Comparison of ENCODE assay signal across 16 cellular contexts in the genomic region with DNA sequence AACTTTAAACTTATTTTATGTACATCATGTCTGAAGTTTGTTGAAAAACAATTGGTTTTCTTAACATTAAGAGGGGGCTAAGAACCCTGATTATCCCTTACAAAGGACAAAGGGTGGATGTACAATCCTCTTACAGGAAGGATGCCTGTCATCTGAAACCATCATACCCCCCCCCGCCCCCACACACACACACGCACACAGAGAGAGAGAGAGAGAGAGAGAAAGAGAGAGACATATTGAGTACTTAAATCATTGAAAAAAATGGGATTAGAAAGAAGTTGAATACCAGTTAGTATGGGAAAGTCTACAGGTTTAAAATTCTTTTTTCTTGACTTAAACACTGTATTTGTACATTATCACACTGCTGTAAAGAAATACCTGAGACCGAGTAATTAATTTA. TPM values are rescaled to one million over a fixed set of nuclear protein-coding genes. Genes with fewer than 3 reads are reported as not detected.
DNase-seq lines count a peak whose midpoint lies in the region; ATAC-seq and TF ChIP-seq lines count a peak whose summit lies in the region.
"Had no signal": no experiment of that assay in that cellular context is flagged by ENCODE, and none has a peak within 500 bp of the region (broad histone marks: within the 10 kb centered on the region; RNA-seq: fewer than 3 reads in every experiment).

No MANE protein-coding gene starts in this region.

- H3K27me3 ChIP-seq in smooth muscle cell (ENCODE audit: low read depth), result no peaks in the 10 kb centered on the region
- H3K27me3 ChIP-seq: left lung had no signal

- intact Hi-C loops in activated CD4-positive, alpha-beta T cell treated with anti-CD3 and anti-CD28 coated beads, Interleukin-2, amount 10 ng/mL, durations not matched to agents 24 days and 14 days (cut with micrococcal nuclease), result no loop called here

- H3K9me3 Mint-ChIP-seq in activated CD4-positive, alpha-beta T cell treated with anti-CD3 and anti-CD28 coated beads, Interleukin-2, amount 10 ng/mL, durations not matched to agents 24 days and 14 days, result peaks cover 5% of the 10 kb centered on the region
- H3K9me3 Mint-ChIP-seq in activated naive CD4-positive, alpha-beta T cell treated with anti-CD3 and anti-CD28 coated beads, Interleukin-2, amount 50 U/mL, for 72 hours, result peaks cover 9 to 18% of the 10 kb centered on the region in 2 donors
- no peaks in the 10 kb centered on the region for H3K9me3 Mint-ChIP-seq in naive thymus-derived CD8-positive, alpha-beta T cell

- no peaks in the 10 kb centered on the region for H3K9me3 ChIP-seq in smooth muscle cell (replicated peaks; ENCODE audit: low read depth)
- H3K9me3 ChIP-seq: A549, left lung, psoas muscle had no signal

- no peaks in the 10 kb centered on the region for H4K20me1 ChIP-seq in smooth muscle cell (ENCODE audit: low read depth)

- H3F3A ChIP-seq in smooth muscle cell (ENCODE audit: low read depth), result no peaks in the 10 kb centered on the region

- DNase-seq in activated CD4-positive, alpha-beta T cell treated with anti-CD3 and anti-CD28 coated beads, Interleukin-2, amount 10 ng/mL, durations not matched to agents 24 days and 14 days, result no peak
- no peak for DNase-seq in activated CD4-positive, alpha-beta T cell treated with anti-CD3 and anti-CD28 coated beads for 4 hours
- DNase-seq in KBM-7 (peak; percentile 55), smooth muscle cell (lab: John Stamatoyannopoulos, UW; ENCODE audit: unreplicated experiment) (no peak)
- DNase-seq in activated naive CD4-positive, alpha-beta T cell treated with anti-CD3 and anti-CD28 coated beads, Interleukin-2, amount 50 U/mL, for 72 hours (ENCODE audit: low spot score in 2 of 2), result no peak
- DNase-seq in naive thymus-derived CD8-positive, alpha-beta T cell, result peak in 1 of 10 donors; percentile 7
- no peak for DNase-seq in activated effector memory CD4-positive, alpha-beta T cell treated with anti-CD3 and anti-CD28 coated beads, Interleukin-2, amount 50 U/mL, for 16 hours
- DNase-seq: activated CD4-positive, CD25-positive, alpha-beta regulatory T cell treated with anti-CD3 and anti-CD28 coated beads, Interleukin-2, amount 50 U/mL, for 72 hours; activated gamma-delta T cell; effector CD4-positive, alpha-beta T cell; left lung; NCI-H2107; psoas muscle had no signal

- POLR2A ChIA-PET in naive thymus-derived CD8-positive, alpha-beta T cell (lab: Charles Lee), result no interaction called here

- H3K4me1 ChIP-seq in smooth muscle cell (ENCODE audit: low read depth), result no peaks in the 10 kb centered on the region
- H3K4me1 ChIP-seq: psoas muscle had no signal

- H3K27ac ChIP-seq in smooth muscle cell (ENCODE audit: low read depth), result no peak overlapping the region
- H3K27ac ChIP-seq: A549, psoas muscle, RWPE1 had no signal

- in situ Hi-C loops in KBM-7 (cut with MboI; ENCODE audit: low pct_unique_long_range_greater_than_20kb, low sequenced_read_pairs), result no loop called here

- 80% methylated on average over 3 of the region's 3 CpGs for WGBS in smooth muscle cell (ENCODE audit: low lambda C conversion rate)

- no peaks in the 10 kb centered on the region for H3K36me3 ChIP-seq in smooth muscle cell (ENCODE audit: low read depth)
- H3K36me3 ChIP-seq: left lung had no signal

- no peaks in the 10 kb centered on the region for H3K36me3 Mint-ChIP-seq in activated CD4-positive, alpha-beta T cell treated with anti-CD3 and anti-CD28 coated beads, Interleukin-2, amount 10 ng/mL, durations not matched to agents 24 days and 14 days (ENCODE audit: low read depth)
- H3K36me3 Mint-ChIP-seq in activated naive CD4-positive, alpha-beta T cell treated with anti-CD3 and anti-CD28 coated beads, Interleukin-2, amount 50 U/mL, for 72 hours, result peaks cover 7 to 13% of the 10 kb centered on the region in 2 donors
- H3K36me3 Mint-ChIP-seq in naive thymus-derived CD8-positive, alpha-beta T cell, result no peaks in the 10 kb centered on the region

- H3K4me2 ChIP-seq in smooth muscle cell, result no peak overlapping the region
- H3K4me2 ChIP-seq: A549 had no signal

- H3K9ac ChIP-seq in smooth muscle cell (ENCODE audit: low read depth), result no peak overlapping the region

- ATAC-seq in activated naive CD4-positive, alpha-beta T cell treated with anti-CD3 and anti-CD28 coated beads, Interleukin-2, amount 50 U/mL, for 72 hours, result no peak
- ATAC-seq in naive thymus-derived CD8-positive, alpha-beta T cell, result peak in 1 of 2 donors; percentile 40
- ATAC-seq in GM21786 (IDR thresholded peaks at IDR 0.05; ENCODE audit: unreplicated experiment), result no peak
- ATAC-seq: A549, left lung, psoas muscle had no signal

- no peak overlapping the region for H2AFZ ChIP-seq in smooth muscle cell (ENCODE audit: low read depth)

- TF ChIP-seq CTCF in smooth muscle cell (IDR thresholded peaks at IDR 0.05; ENCODE audit: borderline replicate concordance, insufficient read depth, poor library complexity, severe bottlenecking), result no peak

- peaks cover 15% of the 10 kb centered on the region for H3K4me1 Mint-ChIP-seq in activated CD4-positive, alpha-beta T cell treated with anti-CD3 and anti-CD28 coated beads, Interleukin-2, amount 10 ng/mL, durations not matched to agents 24 days and 14 days
- H3K4me1 Mint-ChIP-seq in naive thymus-derived CD8-positive, alpha-beta T cell, result peaks cover 13 to 31% (median 23%) of the 10 kb centered on the region in 4 donors

- no peaks in the 10 kb centered on the region for H3K79me2 ChIP-seq in smooth muscle cell (ENCODE audit: low read depth)

- no peak overlapping the region for H3K27ac Mint-ChIP-seq in activated CD4-positive, alpha-beta T cell treated with anti-CD3 and anti-CD28 coated beads, Interleukin-2, amount 10 ng/mL, durations not matched to agents 24 days and 14 days
- H3K27ac Mint-ChIP-seq in activated naive CD4-positive, alpha-beta T cell treated with anti-CD3 and anti-CD28 coated beads, Interleukin-2, amount 50 U/mL, for 72 hours, result peak overlapping the region; percentile 87 to 91
- H3K27ac Mint-ChIP-seq in naive thymus-derived CD8-positive, alpha-beta T cell, result peak overlapping the region; percentile 63 to 91 (median 82)

- peaks cover 13% of the 10 kb centered on the region for H3K27me3 Mint-ChIP-seq in activated CD4-positive, alpha-beta T cell treated with anti-CD3 and anti-CD28 coated beads, Interleukin-2, amount 10 ng/mL, durations not matched to agents 24 days and 14 days
- H3K27me3 Mint-ChIP-seq in naive thymus-derived CD8-positive, alpha-beta T cell, result no peaks in the 10 kb centered on the region

- peak overlapping the region; percentile 4 for H3K4me3 Mint-ChIP-seq in activated CD4-positive, alpha-beta T cell treated with anti-CD3 and anti-CD28 coated beads, Interleukin-2, amount 10 ng/mL, durations not matched to agents 24 days and 14 days
- peak overlapping the region; percentile 40 to 87 (median 73) for H3K4me3 Mint-ChIP-seq in naive thymus-derived CD8-positive, alpha-beta T cell

- no peak overlapping the region for H3K4me3 ChIP-seq in smooth muscle cell
- H3K4me3 ChIP-seq: A549, left lung, psoas muscle had no signal

RNA-seq across cellular contexts. Expression of a gene that starts 10.9 kb away (rescaled TPM):
- 53.4 and 55.1 TPM in 2 replicates for total RNA-seq in activated CD4-positive, alpha-beta T cell treated with anti-CD3 and anti-CD28 coated beads, Interleukin-2, amount 10 ng/mL, durations not matched to agents 24 days and 14 days
- 10 to 100 TPM; 64.3 to 69.6 TPM for total RNA-seq in activated naive CD4-positive, alpha-beta T cell treated with anti-CD3 and anti-CD28 coated beads, Interleukin-2, amount 50 U/mL, for 72 hours
- total RNA-seq in naive thymus-derived CD8-positive, alpha-beta T cell, result 10 to 100 TPM; 18.3 to 18.9 TPM
- 10 to 100 TPM; 17.3 to 22.0 (median 17.9) TPM for polyA plus RNA-seq in naive thymus-derived CD8-positive, alpha-beta T cell
- 29.9 and 38.7 TPM in 2 replicates for total RNA-seq in smooth muscle cell
- 11.6 and 17.3 TPM in 2 replicates for polyA plus RNA-seq in smooth muscle cell
